In genomic region chr2:27493948-27494283, GRCh38 we compare ENCODE assay signal across 1 cellular context.
TF ChIP-seq lines count a peak whose summit lies in the region.

No MANE protein-coding gene starts in this region.

TF ChIP-seq in HepG2, 621 proteins besides CTCF, POLR2A, EP300 and RAD21:
- TF ChIP-seq, protein P1, sequence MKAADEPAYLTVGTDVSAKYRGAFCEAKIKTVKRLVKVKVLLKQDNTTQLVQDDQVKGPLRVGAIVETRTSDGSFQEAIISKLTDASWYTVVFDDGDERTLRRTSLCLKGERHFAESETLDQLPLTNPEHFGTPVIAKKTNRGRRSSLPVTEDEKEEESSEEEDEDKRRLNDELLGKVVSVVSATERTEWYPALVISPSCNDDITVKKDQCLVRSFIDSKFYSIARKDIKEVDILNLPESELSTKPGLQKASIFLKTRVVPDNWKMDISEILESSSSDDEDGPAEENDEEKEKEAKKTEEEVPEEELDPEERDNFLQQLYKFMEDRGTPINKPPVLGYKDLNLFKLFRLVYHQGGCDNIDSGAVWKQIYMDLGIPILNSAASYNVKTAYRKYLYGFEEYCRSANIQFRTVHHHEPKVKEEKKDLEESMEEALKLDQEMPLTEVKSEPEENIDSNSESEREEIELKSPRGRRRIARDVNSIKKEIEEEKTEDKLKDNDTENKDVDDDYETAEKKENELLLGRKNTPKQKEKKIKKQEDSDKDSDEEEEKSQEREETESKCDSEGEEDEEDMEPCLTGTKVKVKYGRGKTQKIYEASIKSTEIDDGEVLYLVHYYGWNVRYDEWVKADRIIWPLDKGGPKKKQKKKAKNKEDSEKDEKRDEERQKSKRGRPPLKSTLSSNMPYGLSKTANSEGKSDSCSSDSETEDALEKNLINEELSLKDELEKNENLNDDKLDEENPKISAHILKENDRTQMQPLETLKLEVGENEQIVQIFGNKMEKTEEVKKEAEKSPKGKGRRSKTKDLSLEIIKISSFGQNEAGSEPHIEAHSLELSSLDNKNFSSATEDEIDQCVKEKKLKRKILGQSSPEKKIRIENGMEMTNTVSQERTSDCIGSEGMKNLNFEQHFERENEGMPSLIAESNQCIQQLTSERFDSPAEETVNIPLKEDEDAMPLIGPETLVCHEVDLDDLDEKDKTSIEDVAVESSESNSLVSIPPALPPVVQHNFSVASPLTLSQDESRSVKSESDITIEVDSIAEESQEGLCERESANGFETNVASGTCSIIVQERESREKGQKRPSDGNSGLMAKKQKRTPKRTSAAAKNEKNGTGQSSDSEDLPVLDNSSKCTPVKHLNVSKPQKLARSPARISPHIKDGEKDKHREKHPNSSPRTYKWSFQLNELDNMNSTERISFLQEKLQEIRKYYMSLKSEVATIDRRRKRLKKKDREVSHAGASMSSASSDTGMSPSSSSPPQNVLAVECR (CRISPR knock-in tag; IDR thresholded peaks at IDR 0.05; ENCODE audit: borderline replicate concordance): peak; percentile 7; the same call in 1 of the 2 replicates
- TF ChIP-seq ZNF740 (CRISPR knock-in tag; IDR thresholded peaks at IDR 0.05) (peak; percentile 83; the same call in 1 of the 2 replicates), MIXL1 (CRISPR knock-in tag; IDR thresholded peaks at IDR 0.05) (no peak), RXRB (CRISPR knock-in tag; IDR thresholded peaks at IDR 0.05; ENCODE audit: borderline replicate concordance) (no peak), ZNF746 (CRISPR knock-in tag; IDR thresholded peaks at IDR 0.05) (no peak), ZNF343 (CRISPR knock-in tag; IDR thresholded peaks at IDR 0.05) (no peak), ZNF639 (CRISPR knock-in tag; conservative IDR thresholded peaks at IDR 0.05) (0 out of 2 replicates have a peak, but pooled peaks have one; percentile 15), ZNF879 (CRISPR knock-in tag; IDR thresholded peaks at IDR 0.05) (no peak; the same call in 1 of the 2 replicates)
- TF ChIP-seq, protein P2, sequence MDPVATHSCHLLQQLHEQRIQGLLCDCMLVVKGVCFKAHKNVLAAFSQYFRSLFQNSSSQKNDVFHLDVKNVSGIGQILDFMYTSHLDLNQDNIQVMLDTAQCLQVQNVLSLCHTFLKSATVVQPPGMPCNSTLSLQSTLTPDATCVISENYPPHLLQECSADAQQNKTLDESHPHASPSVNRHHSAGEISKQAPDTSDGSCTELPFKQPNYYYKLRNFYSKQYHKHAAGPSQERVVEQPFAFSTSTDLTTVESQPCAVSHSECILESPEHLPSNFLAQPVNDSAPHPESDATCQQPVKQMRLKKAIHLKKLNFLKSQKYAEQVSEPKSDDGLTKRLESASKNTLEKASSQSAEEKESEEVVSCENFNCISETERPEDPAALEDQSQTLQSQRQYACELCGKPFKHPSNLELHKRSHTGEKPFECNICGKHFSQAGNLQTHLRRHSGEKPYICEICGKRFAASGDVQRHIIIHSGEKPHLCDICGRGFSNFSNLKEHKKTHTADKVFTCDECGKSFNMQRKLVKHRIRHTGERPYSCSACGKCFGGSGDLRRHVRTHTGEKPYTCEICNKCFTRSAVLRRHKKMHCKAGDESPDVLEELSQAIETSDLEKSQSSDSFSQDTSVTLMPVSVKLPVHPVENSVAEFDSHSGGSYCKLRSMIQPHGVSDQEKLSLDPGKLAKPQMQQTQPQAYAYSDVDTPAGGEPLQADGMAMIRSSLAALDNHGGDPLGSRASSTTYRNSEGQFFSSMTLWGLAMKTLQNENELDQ (CRISPR knock-in tag; IDR thresholded peaks at IDR 0.05; ENCODE audit: borderline replicate concordance): no peak
